In genomic region chr4:62618042-62618441, GRCh38 we compare ENCODE assay signal across 16 cellular contexts.
DNase-seq lines count a peak whose midpoint lies in the region; ATAC-seq and TF ChIP-seq lines count a peak whose summit lies in the region.
"Had no signal": no experiment of that assay in that cellular context is flagged by ENCODE, and none has a peak within 500 bp of the region (broad histone marks: within the 10 kb centered on the region; RNA-seq: fewer than 3 reads in every experiment).

No MANE protein-coding gene starts in this region.

- no peaks in the 10 kb centered on the region for H3K36me3 ChIP-seq in KMS-11 (ENCODE audit: insufficient read depth)
- no peaks in the 10 kb centered on the region for H3K36me3 ChIP-seq in neuron (ENCODE audit: insufficient read depth, low read length)
- H3K36me3 ChIP-seq: BLaER1 treated with 17β-estradiol and CSF1 and Interleukin-3, amounts not matched to agents 10 nM and 100 nM had no signal

- H3K27ac ChIP-seq in KMS-11: no peak overlapping the region
- H3K27ac ChIP-seq: 22Rv1; BLaER1 treated with 17β-estradiol and CSF1 and Interleukin-3, amounts not matched to agents 10 nM and 100 nM; GM23248 had no signal

- TF ChIP-seq CTCF in KMS-11 (conservative IDR thresholded peaks at IDR 0.05; ENCODE audit: low read depth, low read length): no peak

- H2AFZ ChIP-seq in KMS-11 (ENCODE audit: low read depth): 0 out of 2 replicates have a peak overlapping the region, but pooled peaks have one; percentile 1
- H2AFZ ChIP-seq in neuron (ENCODE audit: low read depth, low read length): peak overlapping the region; percentile 16
- H2AFZ ChIP-seq: GM23248 had no signal

- H3K9ac ChIP-seq in KMS-11: no peak overlapping the region
- H3K9ac ChIP-seq: BLaER1 treated with 17β-estradiol and CSF1 and Interleukin-3, amounts not matched to agents 10 nM and 100 nM; GM23248 had no signal

- no peaks in the 10 kb centered on the region for H3K4me1 ChIP-seq in KMS-11 (ENCODE audit: low read depth, poor library complexity, severe bottlenecking)
- no peaks in the 10 kb centered on the region for H3K4me1 ChIP-seq in neuron (ENCODE audit: insufficient read depth, low read length)

- H3K9me3 ChIP-seq in neuron (ENCODE audit: low read length): no peaks in the 10 kb centered on the region
- H3K9me3 ChIP-seq: BLaER1 treated with 17β-estradiol and CSF1 and Interleukin-3, amounts not matched to agents 10 nM and 100 nM had no signal

- ATAC-seq in HG03108 (IDR thresholded peaks at IDR 0.05; ENCODE audit: unreplicated experiment): no peak
- ATAC-seq: HCT116 had no signal

- no peaks in the 10 kb centered on the region for H4K20me1 ChIP-seq in KMS-11 (ENCODE audit: insufficient read depth)
- H4K20me1 ChIP-seq: BLaER1 treated with 17β-estradiol and CSF1 and Interleukin-3, amounts not matched to agents 10 nM and 100 nM had no signal

- no peaks in the 10 kb centered on the region for H3K79me2 ChIP-seq in KMS-11 (ENCODE audit: insufficient read depth, low read depth)

- H3K4me2 ChIP-seq in KMS-11: no peak overlapping the region; the same call in 1 of the 2 replicates

- no peak overlapping the region for H3K4me3 ChIP-seq in KMS-11 (IDR thresholded peaks at IDR 0.05; ENCODE audit: insufficient read depth, low read depth, low read length)
- no peak overlapping the region for H3K4me3 ChIP-seq in neuron (ENCODE audit: low read length)
- H3K4me3 ChIP-seq: BLaER1 treated with 17β-estradiol and CSF1 and Interleukin-3, amounts not matched to agents 10 nM and 100 nM; GM23248 had no signal

- peak; percentile 9 for DNase-seq in NOMO-1 treated with DMSO at 0.1 percent for 48 hours (lab: John Stamatoyannopoulos, UW; ENCODE audit: unreplicated experiment)
- DNase-seq in NOMO-1 (lab: John Stamatoyannopoulos, UW; ENCODE audit: unreplicated experiment in 2 of 2): no peak
- DNase-seq in OCI-M1 (lab: John Stamatoyannopoulos, UW): peak; percentile 74
- DNase-seq in mesenteric fat pad (ENCODE audit: low spot score): no peak
- DNase-seq in NCI-H2081 treated with DMSO at 0.1 percent for 48 hours (lab: John Stamatoyannopoulos, UW): no peak
- DNase-seq: AML-193; Calu3; CD4-positive, CD25-positive, alpha-beta regulatory T cell; DMS 273 treated with DMSO at 0.1 percent for 48 hours; GM23248 had no signal

- no peaks in the 10 kb centered on the region for H3K27me3 ChIP-seq in KMS-11 (ENCODE audit: insufficient read depth, low read depth)
- H3K27me3 ChIP-seq in neuron (ENCODE audit: insufficient read depth, low read length): no peaks in the 10 kb centered on the region
- H3K27me3 ChIP-seq: BLaER1 treated with 17β-estradiol and CSF1 and Interleukin-3, amounts not matched to agents 10 nM and 100 nM had no signal

Comparison
In these comparisons a context has a peak if more than half of its experiments do, and no peak if none do; other contexts are left out.
1. DNase-seq: peak in NOMO-1 treated with DMSO at 0.1 percent for 48 hours (single experiment) and OCI-M1 (single experiment); none in NOMO-1 (0 of 2), mesenteric fat pad (single experiment) and NCI-H2081 treated with DMSO at 0.1 percent for 48 hours (single experiment).